7 cellular contexts compared by ENCODE assay signal in the genomic region with DNA sequence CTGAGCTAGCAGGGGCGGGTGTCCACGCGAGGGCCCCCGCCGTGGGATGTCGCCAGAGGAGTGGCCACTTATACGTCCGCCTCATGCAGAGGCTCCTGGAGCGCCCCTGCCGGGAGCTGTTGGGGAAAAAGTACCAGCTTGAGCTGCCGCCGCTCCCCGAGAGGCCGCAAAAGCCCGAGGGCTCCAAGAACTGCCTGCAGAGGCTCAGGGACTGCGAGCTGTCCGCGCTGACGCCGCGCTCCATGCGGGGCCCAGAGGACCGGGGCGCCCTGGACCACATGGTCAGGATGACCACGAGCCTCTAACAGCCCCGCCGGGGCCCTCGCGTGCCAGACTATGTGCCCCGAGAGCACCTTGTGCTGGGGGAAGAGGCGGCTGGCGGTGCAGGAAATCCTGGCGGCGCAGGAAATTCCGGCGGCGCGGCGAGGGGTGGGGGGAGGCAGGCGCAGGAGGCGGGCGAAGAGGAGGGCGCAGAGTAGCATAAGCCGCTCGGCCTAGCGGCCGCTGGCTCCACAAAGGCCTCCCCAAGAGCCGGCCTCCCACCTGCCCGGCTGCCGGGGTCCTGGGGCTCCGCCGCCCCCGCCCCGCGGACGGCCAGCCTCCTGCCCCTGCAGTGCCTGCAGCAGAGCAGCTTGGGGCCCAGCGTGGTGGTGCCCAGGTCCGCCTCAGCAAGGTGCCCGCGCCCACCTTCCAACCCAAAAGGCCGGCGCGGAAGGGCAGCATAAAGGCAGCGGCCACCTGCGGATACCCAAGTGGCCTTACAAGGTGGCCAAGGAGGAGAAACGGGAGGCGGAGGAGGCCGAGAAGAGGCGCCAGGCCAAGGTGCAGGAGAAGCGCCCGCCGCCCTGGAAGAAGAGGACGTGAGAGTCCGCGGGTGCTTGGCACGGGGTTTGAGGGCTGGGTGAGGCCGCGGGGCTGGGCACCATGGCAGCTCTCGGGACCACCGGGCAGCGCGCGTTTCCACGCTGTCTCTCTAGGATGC. TPM values are rescaled to one million over a fixed set of nuclear protein-coding genes. Genes with fewer than 3 reads are reported as not detected.
DNase-seq lines count a peak whose midpoint lies in the region; ATAC-seq, FAIRE-seq and TF ChIP-seq lines count a peak whose summit lies in the region.

No MANE protein-coding gene starts in this region.

- H3K27me3 ChIP-seq in rectal smooth muscle tissue (ENCODE audit: control insufficient read depth, insufficient read depth, low read length) = no peaks in the 10 kb centered on the region

- peak; percentile 83 for TF ChIP-seq POLR2A in GM18505 (IDR thresholded peaks at IDR 0.05; ENCODE audit: borderline replicate concordance, extremely low read depth, insufficient read depth, insufficient read length)

- ATAC-seq in GM18505 (IDR thresholded peaks at IDR 0.05; ENCODE audit: unreplicated experiment) = peak; percentile 65
- peak; percentile 65 for ATAC-seq in HG03025 (IDR thresholded peaks at IDR 0.05; ENCODE audit: low FRiP score, unreplicated experiment)
- ATAC-seq in GM18870 (IDR thresholded peaks at IDR 0.05; ENCODE audit: unreplicated experiment) = no peak

- H3K4me1 ChIP-seq in rectal smooth muscle tissue (ENCODE audit: control insufficient read depth, insufficient read depth, low read length) = no peaks in the 10 kb centered on the region

- no peak overlapping the region for H3K9ac ChIP-seq in rectal smooth muscle tissue (ENCODE audit: low read length)

- peak overlapping the region; percentile 64 for H3K4me3 ChIP-seq in rectal smooth muscle tissue (ENCODE audit: low read length)

- H3K36me3 ChIP-seq in rectal smooth muscle tissue (ENCODE audit: control insufficient read depth, insufficient read depth, low read length) = no peaks in the 10 kb centered on the region

- H3K27ac ChIP-seq in rectal smooth muscle tissue (ENCODE audit: low read depth, low read length) = peak overlapping the region; percentile 80

- FAIRE-seq in frontal cortex (lab: Jason Lieb, UNC) = no peak

- DNase-seq in NOMO-1 treated with DMSO at 0.1 percent for 48 hours (lab: John Stamatoyannopoulos, UW; ENCODE audit: unreplicated experiment) (peak; percentile 4), activated gamma-delta T cell (lab: John Stamatoyannopoulos, UW) (peak; percentile 35), frontal cortex (ENCODE audit: low spot score in 2 of 2) (peak; percentile 64 to 69)

RNA-seq across cellular contexts. Expression of a gene that starts 42.1 kb away (rescaled TPM):
- not detected for total RNA-seq in frontal cortex

Comparison
In these comparisons a context has a peak if more than half of its experiments do, and no peak if none do; other contexts are left out.
1. DNase-seq: peak in every context shown above with its lines; median percentile 66 in frontal cortex; 35 in activated gamma-delta T cell; 4 in NOMO-1 treated with DMSO at 0.1 percent for 48 hours.